ENCODE assay signal across 7 cellular contexts in genomic region chr14:82075566-82075965, GRCh38.
DNase-seq lines count a peak whose midpoint lies in the region; ATAC-seq, FAIRE-seq and TF ChIP-seq lines count a peak whose summit lies in the region.

No MANE protein-coding gene starts in this region.

- no peak for TF ChIP-seq RAD21 in GM12878 (IDR thresholded peaks at IDR 0.05; ENCODE audit: insufficient read depth, low read depth, low read length)

- H3K9me3 ChIP-seq in GM12878 (replicated peaks; ENCODE audit: control insufficient read depth, insufficient read depth, low read length), result no peaks in the 10 kb centered on the region

- BruUV-seq in GM12878 (replicated peaks; lab: Mats Ljungman, UMichigan), result no TSS peak

- SMC1A ChIA-PET in GM12878 (lab: Charles Lee; ENCODE audit: uncharacterized antibody, unreplicated experiment), result no interaction called here

- peak; percentile 41; the same call in 1 of the 3 replicates for ATAC-seq in GM12878

- H3K4me3 ChIP-seq in LNCaP clone FGC (ENCODE audit: low read depth, low read length) (no peak overlapping the region), GM12878 (no peak overlapping the region)

- no peak overlapping the region for H3K27ac ChIP-seq in GM12878 (ENCODE audit: control insufficient read depth, insufficient read depth)

- FAIRE-seq in GM12891 (lab: Jason Lieb, UNC) (peak; percentile 38), GM12878 (lab: Jason Lieb, UNC) (no peak), GM12892 (lab: Jason Lieb, UNC) (no peak)

- RAD21 ChIA-PET in GM12878 (lab: Charles Lee; ENCODE audit: unreplicated experiment), result no interaction called here

- in situ Hi-C loops in GM12878 (cut with MboI), result no loop called here

- no peak for TF ChIP-seq CTCF in LNCaP clone FGC (IDR thresholded peaks at IDR 0.05; ENCODE audit: control insufficient read depth, extremely low read depth, insufficient read depth)
- TF ChIP-seq CTCF in GM12878 (IDR thresholded peaks at IDR 0.05 in 2 of 3, conservative IDR thresholded peaks at IDR 0.05 in 1 of 3; ENCODE audit: control insufficient read depth in 2 of 3, extremely low read depth in 1 of 3, insufficient read depth in 1 of 3, low read depth in 3 of 3, low read length in 3 of 3), result no peak

- 8% methylated on average over 3 of the region's 3 CpGs for WGBS in GM12878 (ENCODE audit: insufficient coverage, insufficient replicate concordance, low lambda C conversion rate, missing lambda C conversion rate)

- CTCF ChIA-PET in GM12878 (lab: Yijun Ruan, JAX), result no interaction called here

- DNase-seq in GM12891 (ENCODE audit: insufficient read length, low spot score) (no peak), LNCaP clone FGC (ENCODE audit: low read depth) (peak; percentile 14), GM12878 (ENCODE audit: low read depth, low spot score) (no peak), myocyte (ENCODE audit: low read depth) (peak; percentile 18), NCI-H2171 (lab: John Stamatoyannopoulos, UW) (no peak), GM12892 (ENCODE audit: insufficient read length) (no peak), NCI-H1092 treated with DMSO at 0.1 percent for 48 hours (lab: John Stamatoyannopoulos, UW) (no peak)

- intact Hi-C loops in GM12878 (cut with micrococcal nuclease; ENCODE audit: unreplicated experiment), result no loop called here

- H3K79me2 ChIP-seq in GM12878 (ENCODE audit: control insufficient read depth, insufficient read depth, low read length), result no peaks in the 10 kb centered on the region

- no peaks in the 10 kb centered on the region for H3K36me3 ChIP-seq in GM12878 (ENCODE audit: control insufficient read depth in 2 of 2, insufficient read depth in 2 of 2, low read length in 1 of 2)

- TF ChIP-seq POLR2A in GM12891 (IDR thresholded peaks at IDR 0.05; ENCODE audit: low read depth, low read length) (no peak), GM12878 (IDR thresholded peaks at IDR 0.05; ENCODE audit: low read depth, low read length) (no peak), GM12892 (IDR thresholded peaks at IDR 0.05; ENCODE audit: low read depth, low read length) (no peak)

- TF ChIP-seq EP300 in GM12878 (IDR thresholded peaks at IDR 0.05; ENCODE audit: borderline replicate concordance in 1 of 2, control insufficient read depth in 1 of 2, low read depth in 2 of 2, low read length in 2 of 2), result no peak

- no peaks in the 10 kb centered on the region for H3K4me1 ChIP-seq in GM12878 (ENCODE audit: control insufficient read depth, insufficient read depth, low read length)

- no peak overlapping the region for H2AFZ ChIP-seq in GM12878 (ENCODE audit: control insufficient read depth, low read depth, low read length)

- POLR2A ChIA-PET in GM12878 (lab: Charles Lee), result no interaction called here

- H3K4me2 ChIP-seq in GM12878 (ENCODE audit: control insufficient read depth, insufficient read depth), result no peak overlapping the region

- no peak overlapping the region for H3K9ac ChIP-seq in GM12878 (ENCODE audit: control insufficient read depth, insufficient read depth, low read length)

- no peaks in the 10 kb centered on the region for H4K20me1 ChIP-seq in GM12878 (ENCODE audit: control insufficient read depth, insufficient read depth)

- H3K27me3 ChIP-seq in GM12878 (replicated peaks in 1 of 2; ENCODE audit: control insufficient read depth in 2 of 2, insufficient read depth in 2 of 2, low read length in 1 of 2), result no peaks in the 10 kb centered on the region; a peak in 1 of 4 replicates

TF ChIP-seq in GM12891, 5 proteins besides CTCF, POLR2A, EP300 and RAD21:
- TF ChIP-seq POU2F2 (IDR thresholded peaks at IDR 0.05; ENCODE audit: low read depth, low read length) (no peak), PAX5 (IDR thresholded peaks at IDR 0.05; ENCODE audit: insufficient read depth, low read length, severe bottlenecking) (no peak), TAF1 (IDR thresholded peaks at IDR 0.05; ENCODE audit: low read depth, low read length) (no peak), SPI1 (IDR thresholded peaks at IDR 0.05; ENCODE audit: low read depth, low read length) (no peak), POLR2AphosphoS5 (IDR thresholded peaks at IDR 0.05; ENCODE audit: low read depth, low read length) (no peak)

TF ChIP-seq in GM12878, 131 proteins besides CTCF, POLR2A, EP300 and RAD21:
- peak; percentile 98 for TF ChIP-seq REST (IDR thresholded peaks at IDR 0.05; ENCODE audit: low read depth, low read length)
- TF ChIP-seq, protein P1, sequence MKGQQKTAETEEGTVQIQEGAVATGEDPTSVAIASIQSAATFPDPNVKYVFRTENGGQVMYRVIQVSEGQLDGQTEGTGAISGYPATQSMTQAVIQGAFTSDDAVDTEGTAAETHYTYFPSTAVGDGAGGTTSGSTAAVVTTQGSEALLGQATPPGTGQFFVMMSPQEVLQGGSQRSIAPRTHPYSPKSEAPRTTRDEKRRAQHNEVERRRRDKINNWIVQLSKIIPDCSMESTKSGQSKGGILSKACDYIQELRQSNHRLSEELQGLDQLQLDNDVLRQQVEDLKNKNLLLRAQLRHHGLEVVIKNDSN (IDR thresholded peaks at IDR 0.05; ENCODE audit: borderline replicate concordance, extremely low read length, insufficient read depth, low read depth, low read length), result no peak
- TF ChIP-seq FOS (IDR thresholded peaks at IDR 0.05; ENCODE audit: borderline replicate concordance, extremely low read depth, insufficient read length), result no peak
- TF ChIP-seq CHD2 (IDR thresholded peaks at IDR 0.05; ENCODE audit: borderline replicate concordance, low read depth, low read length), result no peak

Comparison
In these comparisons a context has a peak if more than half of its experiments do, and no peak if none do; other contexts are left out.
1. DNase-seq: peak in LNCaP clone FGC (single experiment) and myocyte (single experiment); none in GM12891 (single experiment), GM12878 (single experiment), NCI-H2171 (single experiment), GM12892 (single experiment) and NCI-H1092 treated with DMSO at 0.1 percent for 48 hours (single experiment).